ENCODE assay signal across 21 cellular contexts in the genomic region with DNA sequence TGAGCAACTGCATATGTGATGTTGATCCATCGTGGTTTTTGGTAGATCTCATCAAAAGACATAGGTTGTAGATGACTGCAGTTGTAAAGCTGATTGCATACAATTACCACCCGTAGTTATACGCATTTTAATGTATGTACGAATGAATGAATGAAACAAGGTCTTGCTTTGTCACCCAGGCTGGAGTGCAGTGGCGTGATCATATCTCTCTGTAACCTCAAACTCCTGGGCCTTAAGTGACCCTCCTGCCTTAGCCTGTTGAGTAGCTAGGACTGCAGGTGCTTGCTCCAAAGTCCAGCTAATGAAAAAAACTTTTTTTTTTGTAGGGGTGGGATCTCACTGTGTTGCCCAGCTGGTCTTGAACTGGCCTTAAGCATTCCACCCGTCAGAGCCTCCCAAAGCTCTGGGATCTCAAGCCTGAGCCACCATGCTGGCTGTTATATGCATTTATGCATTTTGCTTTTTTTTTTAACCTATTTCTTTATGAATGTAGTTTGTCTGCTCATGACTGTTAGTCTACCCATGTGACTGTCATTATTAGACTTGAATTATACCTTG.
"Had no signal": no experiment of that assay in that cellular context is flagged by ENCODE, and none has a peak within 500 bp of the region (broad histone marks: within the 10 kb centered on the region; RNA-seq: fewer than 3 reads in every experiment).

No MANE protein-coding gene starts in this region.

- H3K36me3 ChIP-seq: colonic mucosa, right lobe of liver, thoracic aorta, vagina had no signal

- H3K9me3 ChIP-seq: colonic mucosa, neutrophil, right lobe of liver, thoracic aorta, transverse colon, vagina had no signal

- H3K4me3 Mint-ChIP-seq: dendritic cell treated with granulocyte-macrophage colony-stimulating factor and Interleukin-4, amounts not matched to agents 40 ng/mL and 50 ng/mL, for 4 days; neural crest cell; stimulated activated naive B cell treated with anti-CD40 and anti-IgM and Interleukin-4, amounts not matched to agents 10 μg/mL and 1 μg/mL and 100 μg/mL, for 72 hours; stimulated activated naive CD8-positive, alpha-beta T cell treated with anti-CD3 and anti-CD28 coated beads, Interleukin-15, Interleukin-2, amounts not matched to agents 100 ng/mL and 50 ng/mL, for 24 hours had no signal

- H3K9me3 Mint-ChIP-seq: dendritic cell treated with granulocyte-macrophage colony-stimulating factor and Interleukin-4, amounts not matched to agents 40 ng/mL and 50 ng/mL, for 4 days; naive thymus-derived CD8-positive, alpha-beta T cell; stimulated activated naive CD8-positive, alpha-beta T cell treated with anti-CD3 and anti-CD28 coated beads, Interleukin-15, Interleukin-2, amounts not matched to agents 100 ng/mL and 50 ng/mL, for 24 hours had no signal

- ATAC-seq: naive thymus-derived CD8-positive, alpha-beta T cell; stimulated activated naive B cell treated with anti-CD40 and anti-IgM and Interleukin-4, amounts not matched to agents 10 μg/mL and 1 μg/mL and 100 μg/mL, for 72 hours had no signal

- H3K27ac Mint-ChIP-seq: dendritic cell treated with granulocyte-macrophage colony-stimulating factor and Interleukin-4, amounts not matched to agents 40 ng/mL and 50 ng/mL, for 4 days; progenitor cell of endocrine pancreas; stimulated activated naive B cell treated with anti-CD40 and anti-IgM and Interleukin-4, amounts not matched to agents 10 μg/mL and 1 μg/mL and 100 μg/mL, for 72 hours; stimulated activated naive CD8-positive, alpha-beta T cell treated with anti-CD3 and anti-CD28 coated beads, Interleukin-15, Interleukin-2, amounts not matched to agents 100 ng/mL and 50 ng/mL, for 24 hours had no signal

- DNase-seq: colonic mucosa; effector memory CD4-positive, alpha-beta T cell; hypothalamus; mesenchymal stem cell; midbrain; naive thymus-derived CD8-positive, alpha-beta T cell; right lobe of liver; small intestine; stimulated activated CD4-positive, alpha-beta T cell treated with anti-CD3 and anti-CD28 coated beads, Interleukin-15, amount 100 ng/mL, for 24 hours; stimulated activated CD4-positive, alpha-beta T cell treated with anti-CD3 and anti-CD28 coated beads, Interleukin-2, amount 100 ng/mL, for 48 hours; stimulated activated naive B cell treated with anti-CD40 and anti-IgM and Interleukin-4, amounts not matched to agents 10 μg/mL and 1 μg/mL and 100 μg/mL, for 72 hours; transverse colon had no signal

- H3K9ac ChIP-seq: parathyroid adenoma had no signal

- H3K4me1 ChIP-seq: colonic mucosa, parathyroid adenoma had no signal

- H3K27me3 Mint-ChIP-seq: dendritic cell treated with granulocyte-macrophage colony-stimulating factor and Interleukin-4, amounts not matched to agents 40 ng/mL and 50 ng/mL, for 4 days; naive thymus-derived CD8-positive, alpha-beta T cell; progenitor cell of endocrine pancreas; stimulated activated naive B cell treated with anti-CD40 and anti-IgM and Interleukin-4, amounts not matched to agents 10 μg/mL and 1 μg/mL and 100 μg/mL, for 72 hours; stimulated activated naive CD8-positive, alpha-beta T cell treated with anti-CD3 and anti-CD28 coated beads, Interleukin-15, Interleukin-2, amounts not matched to agents 100 ng/mL and 50 ng/mL, for 24 hours had no signal

- H3K27ac ChIP-seq: colonic mucosa, neutrophil, parathyroid adenoma, right lobe of liver, thoracic aorta, transverse colon, vagina had no signal

- H3K27me3 ChIP-seq: colonic mucosa, neutrophil, right lobe of liver, transverse colon, vagina had no signal

- H3K4me3 ChIP-seq: colonic mucosa, lung, right lobe of liver, thoracic aorta, transverse colon, vagina had no signal
